ENCODE assay signal across 15 cellular contexts in genomic region chr2:140747665-140748064, GRCh38.
DNase-seq lines count a peak whose midpoint lies in the region; ATAC-seq and TF ChIP-seq lines count a peak whose summit lies in the region.
"Had no signal": no experiment of that assay in that cellular context is flagged by ENCODE, and none has a peak within 500 bp of the region (broad histone marks: within the 10 kb centered on the region; RNA-seq: fewer than 3 reads in every experiment).

No MANE protein-coding gene starts in this region.

- no peak overlapping the region for H3K4me3 ChIP-seq in upper lobe of left lung
- H3K4me3 ChIP-seq in Karpas-422 (ENCODE audit: low read length): no peak overlapping the region

- H3K36me3 ChIP-seq in upper lobe of left lung (no peaks in the 10 kb centered on the region), Karpas-422 (ENCODE audit: insufficient read depth, low read length) (no peaks in the 10 kb centered on the region)

- TF ChIP-seq POLR2A in upper lobe of left lung (IDR thresholded peaks at IDR 0.05): no peak

- no peak for TF ChIP-seq EP300 in upper lobe of left lung (IDR thresholded peaks at IDR 0.05)

- peak; percentile 71 for ATAC-seq in GM18520 (IDR thresholded peaks at IDR 0.05; ENCODE audit: unreplicated experiment)
- ATAC-seq in GM21526 (IDR thresholded peaks at IDR 0.05; ENCODE audit: low FRiP score, unreplicated experiment): peak; percentile 90
- peak; percentile 95 for ATAC-seq in HG02973 (IDR thresholded peaks at IDR 0.05; ENCODE audit: unreplicated experiment)
- peak; percentile 91 for ATAC-seq in HG03571 (IDR thresholded peaks at IDR 0.05; ENCODE audit: unreplicated experiment)
- no peak for ATAC-seq in upper lobe of left lung (ENCODE audit: low FRiP score in 2 of 2)
- ATAC-seq: stimulated activated memory B cell treated with anti-CD40 and anti-IgM and Interleukin-4, amounts not matched to agents 10 μg/mL and 1 μg/mL and 100 μg/mL, for 72 hours had no signal

- H3K4me1 ChIP-seq in upper lobe of left lung (no peaks in the 10 kb centered on the region), Karpas-422 (ENCODE audit: low read length) (no peaks in the 10 kb centered on the region)

- no peak overlapping the region for H3K4me2 ChIP-seq in Karpas-422 (ENCODE audit: low read depth, low read length, poor library complexity, severe bottlenecking)

- no peak overlapping the region for H2AFZ ChIP-seq in Karpas-422 (ENCODE audit: low read length)

- no peaks in the 10 kb centered on the region for H3K79me2 ChIP-seq in Karpas-422 (ENCODE audit: low read length)

- H3K27ac ChIP-seq in upper lobe of left lung (no peak overlapping the region), Karpas-422 (ENCODE audit: low read length) (no peak overlapping the region)

- no peaks in the 10 kb centered on the region for H3K9me2 ChIP-seq in Karpas-422 (replicated peaks; ENCODE audit: insufficient read depth, low read length)

- H3K9ac ChIP-seq in Karpas-422 (ENCODE audit: low read length): no peak overlapping the region

- no peaks in the 10 kb centered on the region for H4K20me1 ChIP-seq in Karpas-422 (ENCODE audit: insufficient read depth, low read depth, low read length)

- 87 to 90% methylated on average over 3 of the region's 3 CpGs for WGBS in upper lobe of left lung, 2 donors

- no peaks in the 10 kb centered on the region for H3K9me3 ChIP-seq in upper lobe of left lung
- peaks cover 12% of the 10 kb centered on the region for H3K9me3 ChIP-seq in Karpas-422 (ENCODE audit: low read length)

- no peaks in the 10 kb centered on the region for H3K27me3 ChIP-seq in upper lobe of left lung
- no peaks in the 10 kb centered on the region for H3K27me3 ChIP-seq in Karpas-422 (ENCODE audit: low read length)

- no peak for DNase-seq in activated CD4-positive, alpha-beta T cell treated with anti-CD3 and anti-CD28 coated beads, Interleukin-2, amount 50 U/mL, for 1 hour
- no peak for DNase-seq in upper lobe of left lung
- DNase-seq in OCI-M1 (lab: John Stamatoyannopoulos, UW): no peak
- no peak for DNase-seq in Karpas-422
- DNase-seq: activated CD8-positive, alpha-beta memory T cell treated with anti-CD3 and anti-CD28 coated beads for 24 hours; cerebellar nuclear complex; DMS79 treated with DMSO at 0.1 percent for 48 hours; NCI-H524; posterior cingulate gyrus; T1000 had no signal

- TF ChIP-seq CTCF in upper lobe of left lung (IDR thresholded peaks at IDR 0.05): no peak

Comparison
In these comparisons a context has a peak if more than half of its experiments do, and no peak if none do; other contexts are left out.
1. ATAC-seq: peak in GM18520 (single experiment), GM21526 (single experiment), HG02973 (single experiment) and HG03571 (single experiment); none in upper lobe of left lung (0 of 2).